8 cellular contexts compared by ENCODE assay signal in genomic region chr17:21457051-21458026, GRCh38.
DNase-seq lines count a peak whose midpoint lies in the region; ATAC-seq and TF ChIP-seq lines count a peak whose summit lies in the region.

No MANE protein-coding gene starts in this region.

- TF ChIP-seq CTCF in RWPE2 (IDR thresholded peaks at IDR 0.05; ENCODE audit: poor library complexity, severe bottlenecking) (peak; percentile 94), omental fat pad (IDR thresholded peaks at IDR 0.05) (peak in 2 of 3 donors; percentile 19 to 58), thoracic aorta (IDR thresholded peaks at IDR 0.05) (peak; percentile 99)

- H3K4me1 ChIP-seq in RWPE2 (ENCODE audit: insufficient read depth, poor library complexity, severe bottlenecking) (no peaks in the 10 kb centered on the region), thoracic aorta (ENCODE audit: control insufficient read depth in 1 of 2, low read depth in 2 of 2) (peaks cover 5 to 12% of the 10 kb centered on the region in 2 donors)

- no peaks in the 10 kb centered on the region for H3K36me3 ChIP-seq in RWPE2 (ENCODE audit: low read depth)
- H3K36me3 ChIP-seq in thoracic aorta, result no peaks in the 10 kb centered on the region

- H3K4me3 ChIP-seq in RWPE2 (ENCODE audit: severe bottlenecking) (no peak overlapping the region), thoracic aorta (no peak overlapping the region)

- DNase-seq in DMS79 (lab: John Stamatoyannopoulos, UW), result peak; percentile 3
- peak; percentile 20 to 32 for DNase-seq in Kasumi-1 (lab: John Stamatoyannopoulos, UW)
- DNase-seq in RWPE2 (ENCODE audit: low spot score), result peak; percentile 83
- DNase-seq in activated effector memory CD4-positive, alpha-beta T cell treated with Interleukin-2 at 50 U/mL for 16 hours, result peak; percentile 86
- DNase-seq in foreskin melanocyte, result peak; percentile 56
- DNase-seq in omental fat pad (ENCODE audit: low spot score), result peak; percentile 85
- DNase-seq in thoracic aorta (ENCODE audit: low spot score), result peak; percentile 64

- H3K27ac ChIP-seq in RWPE2 (ENCODE audit: poor library complexity, severe bottlenecking) (no peak overlapping the region), thoracic aorta (no peak overlapping the region)

- no peaks in the 10 kb centered on the region for H3K9me3 ChIP-seq in RWPE2 (ENCODE audit: severe bottlenecking)
- H3K9me3 ChIP-seq in thoracic aorta, result no peaks in the 10 kb centered on the region

- no peaks in the 10 kb centered on the region for H3K27me3 ChIP-seq in RWPE2 (ENCODE audit: insufficient read depth, poor library complexity, severe bottlenecking)
- H3K27me3 ChIP-seq in thoracic aorta (replicated peaks; ENCODE audit: insufficient read depth), result no peaks in the 10 kb centered on the region

- peak; percentile 67 for ATAC-seq in GM21737 (IDR thresholded peaks at IDR 0.05; ENCODE audit: unreplicated experiment)
- ATAC-seq in RWPE2 (ENCODE audit: low read depth), result peak; percentile 90
- ATAC-seq in omental fat pad (ENCODE audit: low FRiP score), result peak; percentile 93
- peak; percentile 84 for ATAC-seq in thoracic aorta (ENCODE audit: insufficient number of reproducible peaks, low FRiP score, low read depth)

Comparison
In these comparisons a context has a peak if more than half of its experiments do, and no peak if none do; other contexts are left out.
1. DNase-seq: peak in every context shown above with its lines; median percentile 86 in activated effector memory CD4-positive, alpha-beta T cell treated with Interleukin-2 at 50 U/mL for 16 hours; 85 in omental fat pad; 83 in RWPE2; 64 in thoracic aorta; 56 in foreskin melanocyte; 26 in Kasumi-1; 3 in DMS79.
2. CTCF ChIP-seq: peak in every context shown above with its lines; median percentile 99 in thoracic aorta; 94 in RWPE2; 38 in omental fat pad.